Comparison of ENCODE assay signal across 9 cellular contexts in genomic region chr3:5123937-5124336, GRCh38. TPM values are rescaled to one million over a fixed set of nuclear protein-coding genes. Genes with fewer than 3 reads are reported as not detected.
DNase-seq lines count a peak whose midpoint lies in the region; ATAC-seq, FAIRE-seq and TF ChIP-seq lines count a peak whose summit lies in the region.
"Had no signal": no experiment of that assay in that cellular context is flagged by ENCODE, and none has a peak within 500 bp of the region (broad histone marks: within the 10 kb centered on the region; RNA-seq: fewer than 3 reads in every experiment).

No MANE protein-coding gene starts in this region.

- intact Hi-C loops in esophagus muscularis mucosa (cut with DNase I): loop anchor here (5.0 kb wide), 1 partner anchor 63 kb away; the partner anchor contains the start of gene EDEM1
- intact Hi-C loops in psoas muscle (cut with DNase I): loop anchor here (5.0 kb wide), 2 partner anchors 63 to 412 kb away; partner anchors contain the start of gene EDEM1 (in 1 of the 2)

- H3K9me3 ChIP-seq in ES-I3 (ENCODE audit: control insufficient read depth, insufficient read depth, low read length) (no peaks in the 10 kb centered on the region), Peyer's patch (no peaks in the 10 kb centered on the region), esophagus muscularis mucosa (no peaks in the 10 kb centered on the region), psoas muscle (no peaks in the 10 kb centered on the region)

- H3K4me1 ChIP-seq in ES-I3 (ENCODE audit: insufficient read depth, low read length) (peaks cover 3% of the 10 kb centered on the region; the same call in 1 of the 2 replicates), Peyer's patch (peaks cover 0 to 36% (median 2%) of the 10 kb centered on the region in 4 donors), esophagus muscularis mucosa (peaks cover 42 to 54% (median 51%) of the 10 kb centered on the region in 4 donors), psoas muscle (peaks cover 43% of the 10 kb centered on the region)

- WGBS in esophagus muscularis mucosa: 91% methylated on average over 12 of the region's 12 CpGs
- WGBS in psoas muscle, 3 donors: 76 to 81% (median 79%) methylated on average over 12 of the region's 12 CpGs

- FAIRE-seq in H54 (lab: Jason Lieb, UNC): no peak

- peak overlapping the region in 3 of 4 donors; percentile 9 to 94 (median 78) for H3K4me3 ChIP-seq in Peyer's patch
- peak overlapping the region in 3 of 4 donors; percentile 74 to 98 (median 89) for H3K4me3 ChIP-seq in esophagus muscularis mucosa
- H3K4me3 ChIP-seq in psoas muscle: peak overlapping the region; percentile 92

- TF ChIP-seq POLR2A in Peyer's patch (IDR thresholded peaks at IDR 0.05): no peak
- TF ChIP-seq POLR2A in esophagus muscularis mucosa (IDR thresholded peaks at IDR 0.05; ENCODE audit: low read depth): no peak
- TF ChIP-seq POLR2A in H54 (IDR thresholded peaks at IDR 0.05; ENCODE audit: low read depth, low read length): no peak

- TF ChIP-seq CTCF in Peyer's patch (IDR thresholded peaks at IDR 0.05) (no peak), esophagus muscularis mucosa (IDR thresholded peaks at IDR 0.05) (no peak), psoas muscle (IDR thresholded peaks at IDR 0.05) (no peak)

- no peaks in the 10 kb centered on the region for H3K27me3 ChIP-seq in Peyer's patch
- no peaks in the 10 kb centered on the region for H3K27me3 ChIP-seq in esophagus muscularis mucosa
- no peaks in the 10 kb centered on the region for H3K27me3 ChIP-seq in psoas muscle (ENCODE audit: insufficient read depth in 3 of 3, low read length in 2 of 3)

- peak overlapping the region; percentile 92; the same call in 1 of the 2 replicates for H3K9ac ChIP-seq in ES-I3 (ENCODE audit: low read depth, low read length)

- DNase-seq in Peyer's patch: no peak
- DNase-seq in esophagus muscularis mucosa (ENCODE audit: extremely low spot score): no peak
- DNase-seq in psoas muscle: no peak
- DNase-seq in NCI-H446 (lab: John Stamatoyannopoulos, UW): no peak
- DNase-seq in H54 (ENCODE audit: insufficient read length, low spot score): no peak
- DNase-seq: activated CD4-positive, alpha-beta T cell treated with anti-CD3 and anti-CD28 coated beads for 1 hour had no signal

- TF ChIP-seq EP300 in esophagus muscularis mucosa (IDR thresholded peaks at IDR 0.05): no peak

- ATAC-seq in psoas muscle: peak in 1 of 4 donors; percentile 19
- ATAC-seq in HG02623 (IDR thresholded peaks at IDR 0.05; ENCODE audit: unreplicated experiment): no peak
- no peak for ATAC-seq in GM19023 (IDR thresholded peaks at IDR 0.05; ENCODE audit: unreplicated experiment)

- H3K36me3 ChIP-seq in ES-I3 (ENCODE audit: insufficient read depth, low read length) (no peaks in the 10 kb centered on the region), Peyer's patch (no peaks in the 10 kb centered on the region), esophagus muscularis mucosa (no peaks in the 10 kb centered on the region), psoas muscle (ENCODE audit: insufficient read depth in 1 of 2, low read depth in 1 of 2) (peaks cover 0 to 5% of the 10 kb centered on the region in 2 donors)

- H3K27ac ChIP-seq in Peyer's patch: no peak overlapping the region
- peak overlapping the region in 2 of 4 donors; percentile 90 to 93 for H3K27ac ChIP-seq in esophagus muscularis mucosa (replicated peaks in 1 of 4)
- H3K27ac ChIP-seq in psoas muscle: peak overlapping the region; percentile 95

RNA-seq across cellular contexts. Expression of gene ARL8B, which starts 1.8 kb away (rescaled TPM):
- total RNA-seq in Peyer's patch (10 to 100 TPM; 32.6 to 47.0 (median 36.8) TPM), esophagus muscularis mucosa (10 to 100 TPM; 40.6 to 47.1 (median 43.8) TPM), psoas muscle (100 to 1,000 TPM in 2 of 4 donors, 10 to 100 TPM in 2; 35.1 to 154 (median 109) TPM)
- polyA plus RNA-seq in psoas muscle: 100 to 1,000 TPM; 140 to 266 (median 178) TPM
